1 cellular context compared by ENCODE assay signal in the genomic region with DNA sequence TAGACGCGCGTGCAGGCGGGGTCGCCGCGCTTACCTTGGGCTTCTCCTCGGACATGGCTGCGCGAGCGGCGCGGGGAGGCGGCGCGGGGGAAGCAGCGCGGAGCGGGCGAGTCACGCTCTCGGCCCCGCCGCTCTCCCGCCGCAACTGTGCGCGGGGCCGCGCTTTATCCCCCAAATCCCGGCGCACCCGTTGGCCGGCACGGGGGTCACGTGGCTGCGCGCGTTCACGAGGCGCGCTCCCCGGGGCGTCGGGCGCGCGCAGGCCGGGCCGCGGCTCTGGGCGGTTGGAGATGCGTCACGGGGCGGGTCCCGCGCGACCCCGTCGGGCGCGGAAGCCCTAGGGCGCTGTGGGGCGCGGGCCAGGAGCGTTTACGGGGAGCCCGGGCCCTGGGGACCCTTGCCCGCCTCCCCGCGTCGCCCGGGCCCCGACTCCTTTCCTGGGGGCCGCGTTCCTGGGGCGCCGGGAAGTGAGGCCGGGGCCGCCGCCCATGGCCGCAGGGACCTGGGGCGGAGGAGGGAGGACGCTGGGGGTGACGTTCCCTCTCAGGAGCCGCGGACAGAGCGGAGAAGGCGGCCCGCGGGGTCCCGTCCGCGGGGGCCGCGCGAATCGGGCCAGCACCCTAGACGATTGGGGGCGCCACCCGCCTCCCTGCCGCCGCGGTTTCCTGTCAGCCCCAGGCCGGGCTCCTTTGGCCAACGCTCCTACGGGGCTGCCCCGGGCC.
TF ChIP-seq lines count a peak whose summit lies in the region.

A gene (minus strand): TSS at position 149 of the 722 bp plus-strand sequence. CDS start 94 bp downstream, at position 55.

TF ChIP-seq in WTC11, 78 proteins besides CTCF, POLR2A, EP300 and RAD21 (continued from another document):
- TF ChIP-seq, protein P1, sequence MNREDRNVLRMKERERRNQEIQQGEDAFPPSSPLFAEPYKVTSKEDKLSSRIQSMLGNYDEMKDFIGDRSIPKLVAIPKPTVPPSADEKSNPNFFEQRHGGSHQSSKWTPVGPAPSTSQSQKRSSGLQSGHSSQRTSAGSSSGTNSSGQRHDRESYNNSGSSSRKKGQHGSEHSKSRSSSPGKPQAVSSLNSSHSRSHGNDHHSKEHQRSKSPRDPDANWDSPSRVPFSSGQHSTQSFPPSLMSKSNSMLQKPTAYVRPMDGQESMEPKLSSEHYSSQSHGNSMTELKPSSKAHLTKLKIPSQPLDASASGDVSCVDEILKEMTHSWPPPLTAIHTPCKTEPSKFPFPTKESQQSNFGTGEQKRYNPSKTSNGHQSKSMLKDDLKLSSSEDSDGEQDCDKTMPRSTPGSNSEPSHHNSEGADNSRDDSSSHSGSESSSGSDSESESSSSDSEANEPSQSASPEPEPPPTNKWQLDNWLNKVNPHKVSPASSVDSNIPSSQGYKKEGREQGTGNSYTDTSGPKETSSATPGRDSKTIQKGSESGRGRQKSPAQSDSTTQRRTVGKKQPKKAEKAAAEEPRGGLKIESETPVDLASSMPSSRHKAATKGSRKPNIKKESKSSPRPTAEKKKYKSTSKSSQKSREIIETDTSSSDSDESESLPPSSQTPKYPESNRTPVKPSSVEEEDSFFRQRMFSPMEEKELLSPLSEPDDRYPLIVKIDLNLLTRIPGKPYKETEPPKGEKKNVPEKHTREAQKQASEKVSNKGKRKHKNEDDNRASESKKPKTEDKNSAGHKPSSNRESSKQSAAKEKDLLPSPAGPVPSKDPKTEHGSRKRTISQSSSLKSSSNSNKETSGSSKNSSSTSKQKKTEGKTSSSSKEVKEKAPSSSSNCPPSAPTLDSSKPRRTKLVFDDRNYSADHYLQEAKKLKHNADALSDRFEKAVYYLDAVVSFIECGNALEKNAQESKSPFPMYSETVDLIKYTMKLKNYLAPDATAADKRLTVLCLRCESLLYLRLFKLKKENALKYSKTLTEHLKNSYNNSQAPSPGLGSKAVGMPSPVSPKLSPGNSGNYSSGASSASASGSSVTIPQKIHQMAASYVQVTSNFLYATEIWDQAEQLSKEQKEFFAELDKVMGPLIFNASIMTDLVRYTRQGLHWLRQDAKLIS (CRISPR knock-in tag; IDR thresholded peaks at IDR 0.05; ENCODE audit: borderline replicate concordance), result no peak
- 0 out of 2 replicates have a peak, but pooled peaks have one; percentile 13 for TF ChIP-seq ZNF317 (CRISPR knock-in tag; IDR thresholded peaks at IDR 0.05; ENCODE audit: borderline replicate concordance, low read depth)
- no peak for TF ChIP-seq NR2C2 (CRISPR knock-in tag; IDR thresholded peaks at IDR 0.05)
- peak; percentile 81; the same call in 1 of the 2 replicates for TF ChIP-seq MXD4 (CRISPR knock-in tag; IDR thresholded peaks at IDR 0.05; ENCODE audit: borderline replicate concordance)
- TF ChIP-seq, protein P2, sequence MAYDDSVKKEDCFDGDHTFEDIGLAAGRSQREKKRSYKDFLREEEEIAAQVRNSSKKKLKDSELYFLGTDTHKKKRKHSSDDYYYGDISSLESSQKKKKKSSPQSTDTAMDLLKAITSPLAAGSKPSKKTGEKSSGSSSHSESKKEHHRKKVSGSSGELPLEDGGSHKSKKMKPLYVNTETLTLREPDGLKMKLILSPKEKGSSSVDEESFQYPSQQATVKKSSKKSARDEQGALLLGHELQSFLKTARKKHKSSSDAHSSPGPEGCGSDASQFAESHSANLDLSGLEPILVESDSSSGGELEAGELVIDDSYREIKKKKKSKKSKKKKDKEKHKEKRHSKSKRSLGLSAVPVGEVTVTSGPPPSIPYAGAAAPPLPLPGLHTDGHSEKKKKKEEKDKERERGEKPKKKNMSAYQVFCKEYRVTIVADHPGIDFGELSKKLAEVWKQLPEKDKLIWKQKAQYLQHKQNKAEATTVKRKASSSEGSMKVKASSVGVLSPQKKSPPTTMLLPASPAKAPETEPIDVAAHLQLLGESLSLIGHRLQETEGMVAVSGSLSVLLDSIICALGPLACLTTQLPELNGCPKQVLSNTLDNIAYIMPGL (CRISPR knock-in tag; IDR thresholded peaks at IDR 0.05), result 0 out of 2 replicates have a peak, but pooled peaks have one; percentile 19
- TF ChIP-seq ZNF671 (CRISPR knock-in tag; IDR thresholded peaks at IDR 0.05), result peak; percentile 32; the same call in 1 of the 2 replicates
- TF ChIP-seq, protein P3, sequence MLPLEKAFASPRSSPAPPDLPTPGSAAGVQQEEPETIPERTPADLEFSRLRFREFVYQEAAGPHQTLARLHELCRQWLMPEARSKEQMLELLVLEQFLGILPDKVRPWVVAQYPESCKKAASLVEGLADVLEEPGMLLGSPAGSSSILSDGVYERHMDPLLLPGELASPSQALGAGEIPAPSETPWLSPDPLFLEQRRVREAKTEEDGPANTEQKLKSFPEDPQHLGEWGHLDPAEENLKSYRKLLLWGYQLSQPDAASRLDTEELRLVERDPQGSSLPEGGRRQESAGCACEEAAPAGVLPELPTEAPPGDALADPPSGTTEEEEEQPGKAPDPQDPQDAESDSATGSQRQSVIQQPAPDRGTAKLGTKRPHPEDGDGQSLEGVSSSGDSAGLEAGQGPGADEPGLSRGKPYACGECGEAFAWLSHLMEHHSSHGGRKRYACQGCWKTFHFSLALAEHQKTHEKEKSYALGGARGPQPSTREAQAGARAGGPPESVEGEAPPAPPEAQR (CRISPR knock-in tag; IDR thresholded peaks at IDR 0.05), result peak; percentile 89
- TF ChIP-seq FOXJ3 (CRISPR knock-in tag; IDR thresholded peaks at IDR 0.05; ENCODE audit: borderline replicate concordance), result no peak
- TF ChIP-seq FOXK1 (CRISPR knock-in tag; IDR thresholded peaks at IDR 0.05), result no peak
- 0 out of 2 replicates have a peak, but pooled peaks have one; percentile 14 for TF ChIP-seq ELF4 (CRISPR knock-in tag; IDR thresholded peaks at IDR 0.05; ENCODE audit: low read depth)
- TF ChIP-seq, protein P4, sequence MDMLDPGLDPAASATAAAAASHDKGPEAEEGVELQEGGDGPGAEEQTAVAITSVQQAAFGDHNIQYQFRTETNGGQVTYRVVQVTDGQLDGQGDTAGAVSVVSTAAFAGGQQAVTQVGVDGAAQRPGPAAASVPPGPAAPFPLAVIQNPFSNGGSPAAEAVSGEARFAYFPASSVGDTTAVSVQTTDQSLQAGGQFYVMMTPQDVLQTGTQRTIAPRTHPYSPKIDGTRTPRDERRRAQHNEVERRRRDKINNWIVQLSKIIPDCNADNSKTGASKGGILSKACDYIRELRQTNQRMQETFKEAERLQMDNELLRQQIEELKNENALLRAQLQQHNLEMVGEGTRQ (CRISPR knock-in tag; IDR thresholded peaks at IDR 0.05), result peak; percentile 98
- TF ChIP-seq ZNF219 (CRISPR knock-in tag; IDR thresholded peaks at IDR 0.05; ENCODE audit: borderline replicate concordance), result no peak
- peak; percentile 44; the same call in 1 of the 2 replicates for TF ChIP-seq NFYB (CRISPR knock-in tag; conservative IDR thresholded peaks at IDR 0.05; ENCODE audit: low read depth)
